Comparison of ENCODE assay signal across 10 cellular contexts in genomic region chr17:57379237-57380054, GRCh38.
A peak's percentile ranks its signal among the peaks of the same experiment; 100 is the strongest.
DNase-seq lines count a peak whose midpoint lies in the region; ATAC-seq and TF ChIP-seq lines count a peak whose summit lies in the region.
"Had no signal": no experiment of that assay in that cellular context is flagged by ENCODE, and none has a peak within 500 bp of the region (broad histone marks: within the 10 kb centered on the region; RNA-seq: fewer than 3 reads in every experiment).

No MANE protein-coding gene starts in this region.

- H3F3A ChIP-seq in PC-3 (ENCODE audit: low read length, unreplicated experiment) = no peaks in the 10 kb centered on the region

- no peaks in the 10 kb centered on the region for H3K36me3 ChIP-seq in H7 (replicated peaks; ENCODE audit: control insufficient read depth, insufficient read depth, low read length)
- H3K36me3 ChIP-seq in prostate gland = no peaks in the 10 kb centered on the region
- 0 out of 2 replicates have a peak, but pooled peaks cover 5% of the 10 kb centered on the region for H3K36me3 ChIP-seq in PC-3 (ENCODE audit: low read depth, low read length)
- no peaks in the 10 kb centered on the region for H3K36me3 ChIP-seq in lower lobe of right lung
- H3K36me3 ChIP-seq: neutrophil had no signal

- H3K4me3 ChIP-seq in H7 (ENCODE audit: insufficient read depth, low read depth, low read length) = no peak overlapping the region
- H3K4me3 ChIP-seq in fibroblast of pulmonary artery (replicated peaks; ENCODE audit: low read depth, low read length) = no peak overlapping the region
- no peak overlapping the region for H3K4me3 ChIP-seq in prostate gland
- no peak overlapping the region for H3K4me3 ChIP-seq in PC-3 (ENCODE audit: low read length)
- no peak overlapping the region for H3K4me3 ChIP-seq in lower lobe of right lung

- POLR2A ChIA-PET in PC-3 (lab: Charles Lee; ENCODE audit: unreplicated experiment) = no interaction called here

- BruUV-seq in PC-3 (replicated peaks; lab: Mats Ljungman, UMichigan) = no TSS peak

- H3K27ac ChIP-seq in prostate gland (peak overlapping the region; percentile 13 to 41), PC-3 (ENCODE audit: low read length) (no peak overlapping the region), lower lobe of right lung (no peak overlapping the region)
- H3K27ac ChIP-seq: neutrophil had no signal

- no peak overlapping the region for H3K4me2 ChIP-seq in PC-3 (ENCODE audit: low read length)

- intact Hi-C loops in prostate gland (cut with DNase I) = no loop called here
- intact Hi-C loops in PC-3 (cut with micrococcal nuclease) = loop anchor here (10.0 kb wide), 1 partner anchor 135 kb away; no protein-coding TSS in a partner anchor
- intact Hi-C loops in lower lobe of right lung (cut with DNase I) = no loop called here

- DNase-seq in H7 (peak; percentile 66), SK-N-DZ (ENCODE audit: low spot score) (peak; percentile 91), fibroblast of pulmonary artery (ENCODE audit: low read depth) (peak; percentile 81), prostate gland (ENCODE audit: low spot score) (no peak), PC-3 (no peak), activated gamma-delta T cell treated with Interleukin-2 at 50 U/mL for 16 hours (no peak), lower lobe of right lung (no peak)
- DNase-seq: NCI-H1105 treated with DMSO at 0.1 percent for 48 hours had no signal

- H2AFZ ChIP-seq in PC-3 (ENCODE audit: low read length) = no peak overlapping the region

- no peak overlapping the region for H3K9ac ChIP-seq in PC-3 (ENCODE audit: low read length)

- no peaks in the 10 kb centered on the region for H3K9me3 ChIP-seq in prostate gland
- no peaks in the 10 kb centered on the region for H3K9me3 ChIP-seq in PC-3 (ENCODE audit: low read length)
- peaks cover 6% of the 10 kb centered on the region for H3K9me3 ChIP-seq in lower lobe of right lung
- H3K9me3 ChIP-seq: neutrophil had no signal

- H3K79me2 ChIP-seq in PC-3 (ENCODE audit: low read length) = no peaks in the 10 kb centered on the region

- H3K9me2 ChIP-seq in PC-3 (replicated peaks; ENCODE audit: low read length) = no peaks in the 10 kb centered on the region

- no peaks in the 10 kb centered on the region for H3K4me1 ChIP-seq in prostate gland (replicated peaks)
- no peaks in the 10 kb centered on the region; the same call in 1 of the 2 replicates for H3K4me1 ChIP-seq in PC-3 (ENCODE audit: insufficient read depth, low read length)
- peaks cover 10% of the 10 kb centered on the region for H3K4me1 ChIP-seq in lower lobe of right lung

- 35% methylated on average over 13 of the region's 13 CpGs for WGBS in prostate gland

- H3K27me3 ChIP-seq in H7 (ENCODE audit: control insufficient read depth, insufficient read depth, low read length) = no peaks in the 10 kb centered on the region
- no peaks in the 10 kb centered on the region for H3K27me3 ChIP-seq in prostate gland (replicated peaks; ENCODE audit: insufficient read depth)
- no peaks in the 10 kb centered on the region for H3K27me3 ChIP-seq in PC-3 (ENCODE audit: low read length)
- no peaks in the 10 kb centered on the region for H3K27me3 ChIP-seq in lower lobe of right lung (ENCODE audit: low read depth)
- H3K27me3 ChIP-seq: neutrophil had no signal

- ATAC-seq in PC-3 (no peak), lower lobe of right lung (no peak), GM18870 (IDR thresholded peaks at IDR 0.05; ENCODE audit: unreplicated experiment) (no peak)

- no peaks in the 10 kb centered on the region for H4K20me1 ChIP-seq in PC-3 (ENCODE audit: low read length)

- TF ChIP-seq POLR2A in prostate gland (IDR thresholded peaks at IDR 0.05) = no peak

- TF ChIP-seq CTCF in fibroblast of pulmonary artery (IDR thresholded peaks at IDR 0.05; ENCODE audit: low read length, missing control alignments) (no peak), prostate gland (IDR thresholded peaks at IDR 0.05) (no peak), PC-3 (conservative IDR thresholded peaks at IDR 0.05; ENCODE audit: low read depth, low read length) (no peak), lower lobe of right lung (IDR thresholded peaks at IDR 0.05) (no peak)

- CTCF ChIA-PET in PC-3 (lab: Charles Lee) = no interaction called here

Comparison
In these comparisons a context has a peak if more than half of its experiments do, and no peak if none do; other contexts are left out.
1. DNase-seq: peak in H7 (single experiment), SK-N-DZ (single experiment) and fibroblast of pulmonary artery (single experiment); none in prostate gland (single experiment), PC-3 (single experiment), activated gamma-delta T cell treated with Interleukin-2 at 50 U/mL for 16 hours (single experiment) and lower lobe of right lung (single experiment).
2. H3K27ac ChIP-seq: peak in prostate gland (2 of 2); none in PC-3 (single experiment) and lower lobe of right lung (single experiment).